ENCODE assay signal across 19 cellular contexts in the genomic region with DNA sequence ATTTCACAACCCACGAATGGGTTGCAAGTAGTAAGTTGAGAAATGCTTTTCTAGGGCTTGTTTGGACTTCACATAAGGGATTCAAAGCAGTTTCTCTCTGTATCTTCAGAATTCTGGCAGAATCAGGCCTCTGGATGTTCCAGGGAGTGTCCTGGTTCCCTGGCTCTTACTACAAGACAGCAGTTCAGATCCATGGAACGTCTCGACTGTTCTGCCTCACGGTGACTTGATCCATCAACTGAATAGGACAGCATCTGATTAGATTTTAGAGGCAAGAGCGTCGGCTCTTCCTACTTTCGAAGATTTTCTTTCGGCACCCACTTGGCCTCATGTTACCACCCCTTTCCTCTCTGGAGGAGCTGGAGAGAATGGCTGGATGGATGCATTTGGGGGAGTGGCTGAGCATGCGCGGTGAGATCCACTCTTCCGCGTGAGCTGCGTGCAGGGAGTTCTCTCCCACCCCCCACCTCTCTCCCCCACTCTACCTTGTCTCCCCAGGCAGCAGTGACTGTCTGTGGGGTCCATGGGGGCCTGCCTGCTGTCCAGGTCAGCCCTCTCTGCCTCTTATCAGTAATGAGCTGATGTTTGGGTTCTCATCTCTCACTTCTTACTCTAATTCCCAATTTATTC.
"Had no signal": no experiment of that assay in that cellular context is flagged by ENCODE, and none has a peak within 500 bp of the region (broad histone marks: within the 10 kb centered on the region; RNA-seq: fewer than 3 reads in every experiment).

No MANE protein-coding gene starts in this region.

- H3K27ac Mint-ChIP-seq: activated B cell treated with CpG ODN at 0.5 μM for 24 hours; activated CD4-positive, alpha-beta T cell treated with anti-CD3 and anti-CD28 coated beads, Interleukin-2, amount 10 ng/mL, durations not matched to agents 7 days and 5 days; activated naive CD8-positive, alpha-beta T cell; stimulated activated naive B cell treated with anti-CD40 and anti-IgM and Interleukin-4, amounts not matched to agents 10 μg/mL and 1 μg/mL and 100 μg/mL, for 72 hours had no signal

- H3K4me3 ChIP-seq: body of pancreas, colonic mucosa, gastrocnemius medialis, heart right ventricle, lung, ovary, testis had no signal

- H3K4me1 Mint-ChIP-seq: activated B cell treated with CpG ODN at 0.5 μM for 24 hours; activated CD4-positive, alpha-beta T cell treated with anti-CD3 and anti-CD28 coated beads, Interleukin-2, amount 10 ng/mL, durations not matched to agents 7 days and 5 days; naive B cell; stimulated activated naive B cell treated with anti-CD40 and anti-IgM and Interleukin-4, amounts not matched to agents 10 μg/mL and 1 μg/mL and 100 μg/mL, for 72 hours had no signal

- H3K9me3 ChIP-seq: body of pancreas, colonic mucosa, ovary, testis had no signal

- H3K27me3 ChIP-seq: body of pancreas, colonic mucosa, heart right ventricle, ovary, testis had no signal

- DNase-seq: activated B cell treated with CpG ODN at 0.5 μM for 24 hours; activated CD4-positive, alpha-beta T cell treated with anti-CD3 and anti-CD28 coated beads, Interleukin-2, amount 10 ng/mL, durations not matched to agents 7 days and 5 days; activated CD8-positive, alpha-beta memory T cell treated with anti-CD3 and anti-CD28 coated beads, Interleukin-2, amount 50 U/mL, for 48 hours; activated gamma-delta T cell treated with Interleukin-2 at 50 U/mL for 16 hours; body of pancreas; colonic mucosa; effector CD8-positive, alpha-beta T cell; gastrocnemius medialis; heart right ventricle; left cardiac atrium; midbrain; naive B cell; stimulated activated CD4-positive, alpha-beta T cell treated with anti-CD3 and anti-CD28 coated beads, Interleukin-4, amount 100 ng/mL, for 1 hour; stimulated activated naive B cell treated with anti-CD40 and anti-IgM and Interleukin-4, amounts not matched to agents 10 μg/mL and 1 μg/mL and 100 μg/mL, for 72 hours; T-helper 2 cell; testis had no signal

- H3K4me1 ChIP-seq: colonic mucosa, gastrocnemius medialis had no signal

- H3K27ac ChIP-seq: body of pancreas, ovary had no signal

- ATAC-seq: body of pancreas; heart right ventricle; left cardiac atrium; stimulated activated naive B cell treated with anti-CD40 and anti-IgM and Interleukin-4, amounts not matched to agents 10 μg/mL and 1 μg/mL and 100 μg/mL, for 72 hours had no signal

- H3K27me3 Mint-ChIP-seq: activated B cell treated with CpG ODN at 0.5 μM for 24 hours; stimulated activated naive B cell treated with anti-CD40 and anti-IgM and Interleukin-4, amounts not matched to agents 10 μg/mL and 1 μg/mL and 100 μg/mL, for 72 hours had no signal

- H3K4me3 Mint-ChIP-seq: activated B cell treated with CpG ODN at 0.5 μM for 24 hours; activated CD4-positive, alpha-beta T cell treated with anti-CD3 and anti-CD28 coated beads, Interleukin-2, amount 10 ng/mL, durations not matched to agents 7 days and 5 days; activated naive CD8-positive, alpha-beta T cell; naive B cell; stimulated activated naive B cell treated with anti-CD40 and anti-IgM and Interleukin-4, amounts not matched to agents 10 μg/mL and 1 μg/mL and 100 μg/mL, for 72 hours had no signal

- H3K36me3 ChIP-seq: colonic mucosa, gastrocnemius medialis, heart right ventricle, ovary had no signal
